8 cellular contexts compared by ENCODE assay signal in genomic region chr19:38374332-38375097, GRCh38. TPM values are rescaled to one million over a fixed set of nuclear protein-coding genes. Genes with fewer than 3 reads are reported as not detected.
DNase-seq lines count a peak whose midpoint lies in the region; ATAC-seq, FAIRE-seq and TF ChIP-seq lines count a peak whose summit lies in the region.

Gene PSMD8, plus strand, starts transcription at chr19:38374571. Its CDS starts 31 bp downstream, at chr19:38374602.

- no peaks in the 10 kb centered on the region for H3K9me3 ChIP-seq in ES-I3 (ENCODE audit: control insufficient read depth, insufficient read depth, low read length)
- no peaks in the 10 kb centered on the region for H3K9me3 ChIP-seq in Loucy (ENCODE audit: insufficient read depth, low read depth, low read length)

- H3K36me3 Mint-ChIP-seq in natural killer cell, result no peaks in the 10 kb centered on the region

- no peak for TF ChIP-seq CTCF in Loucy (conservative IDR thresholded peaks at IDR 0.05; ENCODE audit: low read length)
- TF ChIP-seq CTCF in natural killer cell (IDR thresholded peaks at IDR 0.05), result no peak

- peaks cover 21% of the 10 kb centered on the region for H4K20me1 ChIP-seq in Loucy (ENCODE audit: insufficient read depth, low read length, poor library complexity, severe bottlenecking)

- H3K36me3 ChIP-seq in ES-I3 (ENCODE audit: insufficient read depth, low read length), result peaks cover 4% of the 10 kb centered on the region; the same call in 1 of the 2 replicates
- peaks cover 6% of the 10 kb centered on the region; the same call in 1 of the 2 replicates for H3K36me3 ChIP-seq in Loucy (ENCODE audit: insufficient read depth, low read length)

- H3K4me3 Mint-ChIP-seq in natural killer cell, result peak within 1 kb of the TSS; percentile 100

- H2AFZ ChIP-seq in Loucy (ENCODE audit: low read length), result peak within 1 kb of the TSS; percentile 87

- DNase-seq in H54 (ENCODE audit: insufficient read length, low spot score) (peak; percentile 98), fibroblast of peridontal ligament (ENCODE audit: extremely low read depth) (peak; percentile 98), natural killer cell (peak; percentile 97)
- DNase-seq in activated T-helper 9 cell treated with anti-CD3 and anti-CD28 coated beads, Interleukin-2, amount 50 U/mL, for 16 hours (ENCODE audit: low read depth), result peak; percentile 98
- peak; percentile 98 for DNase-seq in stimulated activated naive CD4-positive, alpha-beta T cell treated with Interleukin-2 at 50 U/mL for 16 hours (lab: John Stamatoyannopoulos, UW)

- FAIRE-seq in H54 (lab: Jason Lieb, UNC), result peak; percentile 81

- H3K27me3 ChIP-seq in Loucy (ENCODE audit: insufficient read depth, low read length, poor library complexity, severe bottlenecking), result no peaks in the 10 kb centered on the region

- peaks cover 48% of the 10 kb centered on the region for H3K79me2 ChIP-seq in Loucy (ENCODE audit: insufficient read depth, low read length)

- peaks cover 0 to 4% of the 10 kb centered on the region in 2 donors for H3K27me3 Mint-ChIP-seq in natural killer cell (ENCODE audit: low read depth in 2 of 2)

- peak; percentile 95 to 99 (median 96) for ATAC-seq in natural killer cell

- peak within 1 kb of the TSS; percentile 85 for H3K9ac ChIP-seq in ES-I3 (ENCODE audit: low read depth, low read length)
- peak within 1 kb of the TSS; percentile 83 for H3K9ac ChIP-seq in Loucy (ENCODE audit: low read depth, low read length, poor library complexity, severe bottlenecking)

- H3K4me1 ChIP-seq in ES-I3 (ENCODE audit: insufficient read depth, low read length) (peaks cover 7% of the 10 kb centered on the region), Loucy (ENCODE audit: insufficient read depth, low read length, poor library complexity, severe bottlenecking) (peaks cover 20% of the 10 kb centered on the region)

- intact Hi-C loops in natural killer cell (cut with micrococcal nuclease), result loop anchor here (1.0 to 2.0 kb wide), 5 partner anchors 14 to 467 kb away; partner anchors contain the start of genes CATSPERG, FAM98C, GGN and SIPA1L3

- peak within 1 kb of the TSS; percentile 80 for H3K4me3 ChIP-seq in Loucy (ENCODE audit: low read length, poor library complexity, severe bottlenecking)

- no peaks in the 10 kb centered on the region for H3K9me2 ChIP-seq in Loucy (replicated peaks; ENCODE audit: low read depth, low read length)

- peak within 1 kb of the TSS; percentile 99 for H3K4me2 ChIP-seq in Loucy (ENCODE audit: low read depth, low read length, poor library complexity, severe bottlenecking)

- H3F3A ChIP-seq in Loucy (ENCODE audit: low read depth), result no peaks in the 10 kb centered on the region

- TF ChIP-seq POLR2A in H54 (IDR thresholded peaks at IDR 0.05; ENCODE audit: low read depth, low read length) (peak; percentile 99), Raji (IDR thresholded peaks at IDR 0.05; ENCODE audit: insufficient read depth, low read depth, low read length) (peak; percentile 91)

- H3K9me3 Mint-ChIP-seq in natural killer cell, result no peaks in the 10 kb centered on the region

- H3K4me1 Mint-ChIP-seq in natural killer cell, result peaks cover 25 to 33% of the 10 kb centered on the region in 2 donors

- H3K27ac Mint-ChIP-seq in natural killer cell, result peak within 1 kb of the TSS; percentile 99 to 100

RNA-seq across cellular contexts. Expression of gene PSMD8, which starts in this region (rescaled TPM):
- 100 to 1,000 TPM; 109 to 115 (median 109) TPM for total RNA-seq in natural killer cell

Comparison
In these comparisons a context has a peak if more than half of its experiments do, and no peak if none do; other contexts are left out.
1. Peak in every context shown above with its lines: DNase-seq, ATAC-seq and H3K4me3 ChIP-seq.